Comparison of ENCODE assay signal across 20 cellular contexts in the genomic region with DNA sequence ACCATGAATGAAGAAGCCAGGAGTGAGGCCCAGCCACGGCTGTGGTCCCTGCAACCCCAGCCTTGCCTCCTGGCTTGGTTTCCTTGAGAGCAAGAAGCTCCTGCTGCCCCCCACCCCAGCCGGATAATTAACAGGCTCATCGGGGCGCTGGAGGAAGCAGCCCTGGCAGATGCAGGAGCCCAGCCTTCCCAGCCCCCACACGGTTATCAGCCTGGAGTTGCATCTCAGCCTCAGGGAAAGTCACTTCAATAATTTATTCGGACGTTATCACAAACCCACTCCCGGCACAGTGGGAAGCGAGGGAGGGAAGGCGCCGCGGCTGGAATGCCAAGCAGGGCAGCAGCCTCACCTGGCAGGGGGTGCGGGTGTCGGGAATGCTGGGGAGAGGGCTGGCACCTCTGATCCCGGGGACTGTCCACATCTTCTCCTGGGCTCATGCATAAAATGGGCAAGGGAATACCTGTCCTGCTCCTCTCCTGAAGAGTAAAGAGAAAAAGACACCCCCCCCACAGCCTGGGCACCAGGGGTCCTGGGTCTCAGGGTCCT. TPM values are rescaled to one million over a fixed set of nuclear protein-coding genes. Genes with fewer than 3 reads are reported as not detected.
DNase-seq lines count a peak whose midpoint lies in the region; ATAC-seq and TF ChIP-seq lines count a peak whose summit lies in the region.
"Had no signal": no experiment of that assay in that cellular context is flagged by ENCODE, and none has a peak within 500 bp of the region (broad histone marks: within the 10 kb centered on the region; RNA-seq: fewer than 3 reads in every experiment).

No MANE protein-coding gene starts in this region.

- POLR2A ChIA-PET in activated B cell treated with CpG ODN at 0.5 μM for 24 hours (lab: Charles Lee) = no interaction called here

- H3K27ac Mint-ChIP-seq in activated B cell treated with CpG ODN at 0.5 μM for 24 hours (no peak overlapping the region), mesothelial cell of epicardium (no peak overlapping the region)
- H3K27ac Mint-ChIP-seq: activated CD4-positive, alpha-beta T cell treated with anti-CD3 and anti-CD28 coated beads, Interleukin-2, amount 10 ng/mL, durations not matched to agents 24 days and 14 days; naive B cell had no signal

- H3K9me3 ChIP-seq in BE2C = no peaks in the 10 kb centered on the region
- H3K9me3 ChIP-seq in esophagus squamous epithelium = no peaks in the 10 kb centered on the region
- H3K9me3 ChIP-seq: breast epithelium had no signal

- H3K4me3 Mint-ChIP-seq in activated B cell treated with CpG ODN at 0.5 μM for 24 hours (no peak overlapping the region), mesothelial cell of epicardium (no peak overlapping the region)
- H3K4me3 Mint-ChIP-seq: activated CD4-positive, alpha-beta T cell treated with anti-CD3 and anti-CD28 coated beads, Interleukin-2, amount 10 ng/mL, durations not matched to agents 24 days and 14 days had no signal

- H3K4me1 Mint-ChIP-seq in activated B cell treated with CpG ODN at 0.5 μM for 24 hours (peaks cover 26% of the 10 kb centered on the region), mesothelial cell of epicardium (peaks cover 27% of the 10 kb centered on the region)

- DNase-seq in NCI-H1417 (lab: John Stamatoyannopoulos, UW) (peak in 2 of 3 experiments; percentile 15 to 30), NCI-H1417 treated with DMSO at 0.1 percent for 48 hours (lab: John Stamatoyannopoulos, UW) (no peak), BE2C (peak; percentile 55), activated B cell treated with CpG ODN at 0.5 μM for 24 hours (peak; percentile 6), mesothelial cell of epicardium (ENCODE audit: low spot score in 2 of 2, unreplicated experiment in 2 of 2) (peak; percentile 20 to 45), esophagus squamous epithelium (lab: John Stamatoyannopoulos, UW) (no peak)
- DNase-seq: 8988T; activated CD4-positive, alpha-beta T cell treated with anti-CD3 and anti-CD28 coated beads, Interleukin-2, amount 10 ng/mL, durations not matched to agents 24 days and 14 days; activated T-cell treated with anti-CD3 and anti-CD28 coated beads, Interleukin-2, amount 50 U/mL, for 1 hour; Calu3; HCEC 1CT; KG1; MV-4-11; naive B cell; NCI-H748 treated with DMSO at 0.1 percent for 48 hours had no signal

- TF ChIP-seq POLR2A in esophagus squamous epithelium (IDR thresholded peaks at IDR 0.05) = no peak

- intact Hi-C loops in activated B cell treated with CpG ODN at 0.5 μM for 24 hours (cut with micrococcal nuclease) = no loop called here
- intact Hi-C loops in esophagus squamous epithelium (cut with DNase I) = no loop called here

- H3K36me3 Mint-ChIP-seq in activated B cell treated with CpG ODN at 0.5 μM for 24 hours (ENCODE audit: low read depth) = peaks cover 4% of the 10 kb centered on the region
- H3K36me3 Mint-ChIP-seq in mesothelial cell of epicardium = no peaks in the 10 kb centered on the region
- H3K36me3 Mint-ChIP-seq: naive B cell had no signal

- TF ChIP-seq CTCF in BE2C (IDR thresholded peaks at IDR 0.05; ENCODE audit: low read depth, low read length) (no peak), activated B cell treated with CpG ODN at 0.5 μM for 24 hours (IDR thresholded peaks at IDR 0.05) (no peak), mesothelial cell of epicardium (IDR thresholded peaks at IDR 0.05; ENCODE audit: unreplicated experiment) (no peak), esophagus squamous epithelium (IDR thresholded peaks at IDR 0.05) (no peak)

- no peak overlapping the region for H3K4me3 ChIP-seq in BE2C (ENCODE audit: low read depth, low read length)
- H3K4me3 ChIP-seq in esophagus squamous epithelium = no peak overlapping the region
- H3K4me3 ChIP-seq: breast epithelium, SK-N-MC had no signal

- no peaks in the 10 kb centered on the region for H3K27me3 ChIP-seq in BE2C
- peaks cover 0 to 31% (median 0%) of the 10 kb centered on the region in 4 donors for H3K27me3 ChIP-seq in esophagus squamous epithelium
- H3K27me3 ChIP-seq: breast epithelium had no signal

- 40 to 88% methylated on average over 1 to 4 of the region's 15 CpGs for WGBS in esophagus squamous epithelium, 2 donors

- ATAC-seq in activated B cell treated with CpG ODN at 0.5 μM for 24 hours (ENCODE audit: low read depth) (no peak), HG03039 (IDR thresholded peaks at IDR 0.05; ENCODE audit: unreplicated experiment) (no peak), GM18517 (IDR thresholded peaks at IDR 0.05; ENCODE audit: unreplicated experiment) (no peak)
- ATAC-seq: Panc1 had no signal

- H3K4me1 ChIP-seq in BE2C (peaks cover 15% of the 10 kb centered on the region), esophagus squamous epithelium (peaks cover 0 to 4% (median 0%) of the 10 kb centered on the region in 3 donors)
- H3K4me1 ChIP-seq: breast epithelium had no signal

- no peak overlapping the region for H3K27ac ChIP-seq in esophagus squamous epithelium
- H3K27ac ChIP-seq: breast epithelium, SK-N-MC had no signal

- CTCF ChIA-PET in activated B cell treated with CpG ODN at 0.5 μM for 24 hours (lab: Charles Lee) = interaction anchor here (0.6 to 4.8 kb wide), 2 partner anchors 21 to 64 kb away, joined by 3 to 18 read pairs; no protein-coding TSS in a partner anchor

- H3K27me3 Mint-ChIP-seq in activated B cell treated with CpG ODN at 0.5 μM for 24 hours (no peaks in the 10 kb centered on the region), mesothelial cell of epicardium (ENCODE audit: low read depth) (no peaks in the 10 kb centered on the region)

- H3K36me3 ChIP-seq in BE2C = no peaks in the 10 kb centered on the region
- no peaks in the 10 kb centered on the region for H3K36me3 ChIP-seq in esophagus squamous epithelium
- H3K36me3 ChIP-seq: breast epithelium had no signal

- H3K9me3 Mint-ChIP-seq in activated B cell treated with CpG ODN at 0.5 μM for 24 hours = no peaks in the 10 kb centered on the region
- no peaks in the 10 kb centered on the region for H3K9me3 Mint-ChIP-seq in mesothelial cell of epicardium
- H3K9me3 Mint-ChIP-seq: activated CD4-positive, alpha-beta T cell treated with anti-CD3 and anti-CD28 coated beads, Interleukin-2, amount 10 ng/mL, durations not matched to agents 24 days and 14 days; naive B cell had no signal

RNA-seq across cellular contexts. Expression of a gene that starts 43.3 kb away (rescaled TPM):
- polyA plus RNA-seq in BE2C (2012; ENCODE audit: insufficient read depth, insufficient read length, low read depth) = 24.0 TPM
- total RNA-seq in activated B cell treated with CpG ODN at 0.5 μM for 24 hours = 25.1 and 40.6 TPM in 2 replicates
- total RNA-seq in mesothelial cell of epicardium = 18.2 to 19.9 TPM (median 19.2 TPM) in 3 replicates
- total RNA-seq in esophagus squamous epithelium = 10 to 100 TPM; 15.3 to 39.6 (median 18.8) TPM

Comparison
In these comparisons a context has a peak if more than half of its experiments do, and no peak if none do; other contexts are left out.
1. DNase-seq: peak in NCI-H1417 (2 of 3), BE2C (single experiment), activated B cell treated with CpG ODN at 0.5 μM for 24 hours (single experiment) and mesothelial cell of epicardium (2 of 2); none in NCI-H1417 treated with DMSO at 0.1 percent for 48 hours (single experiment) and esophagus squamous epithelium (single experiment).